1 cellular context compared by ENCODE assay signal in genomic region chr4:109469915-109470314, GRCh38.
TF ChIP-seq lines count a peak whose summit lies in the region.

No MANE protein-coding gene starts in this region.

TF ChIP-seq in GM23338, 12 proteins besides CTCF, POLR2A, EP300 and RAD21:
- TF ChIP-seq ZNF462 (CRISPR knock-in tag; IDR thresholded peaks at IDR 0.05) (no peak), EZH2phosphoT487 (IDR thresholded peaks at IDR 0.05; ENCODE audit: unreplicated experiment) (no peak), ZNF331 (CRISPR knock-in tag; IDR thresholded peaks at IDR 0.05; ENCODE audit: low read depth) (no peak), CREB1 (CRISPR knock-in tag; IDR thresholded peaks at IDR 0.05; ENCODE audit: low read depth) (no peak), JUNB (IDR thresholded peaks at IDR 0.05; ENCODE audit: unreplicated experiment) (no peak), EZH2 (IDR thresholded peaks at IDR 0.05; ENCODE audit: low read depth, unreplicated experiment) (no peak), STAT1 (IDR thresholded peaks at IDR 0.05; ENCODE audit: unreplicated experiment) (no peak), POLR2AphosphoS5 (IDR thresholded peaks at IDR 0.05; ENCODE audit: low read depth) (no peak), NANOG (IDR thresholded peaks at IDR 0.05; ENCODE audit: borderline replicate concordance) (no peak), ZNF114 (CRISPR knock-in tag; IDR thresholded peaks at IDR 0.05) (no peak), ETS1 (IDR thresholded peaks at IDR 0.05) (no peak), REST (IDR thresholded peaks at IDR 0.05; ENCODE audit: unreplicated experiment) (no peak)
